Comparison of ENCODE assay signal across 8 cellular contexts in genomic region chr13:76884571-76885202, GRCh38. TPM values are rescaled to one million over a fixed set of nuclear protein-coding genes. Genes with fewer than 3 reads are reported as not detected.
DNase-seq lines count a peak whose midpoint lies in the region; ATAC-seq and TF ChIP-seq lines count a peak whose summit lies in the region.

No MANE protein-coding gene starts in this region.

- TF ChIP-seq POLR2A in ovary (IDR thresholded peaks at IDR 0.05): no peak

- no peak overlapping the region for H3K27ac ChIP-seq in PC-3 (ENCODE audit: low read length)
- peak overlapping the region; percentile 63 for H3K27ac ChIP-seq in epithelial cell of prostate
- peak overlapping the region; percentile 73 to 86 for H3K27ac ChIP-seq in ovary

- no peaks in the 10 kb centered on the region for H4K20me1 ChIP-seq in PC-3 (ENCODE audit: low read length)

- H3K4me2 ChIP-seq in PC-3 (ENCODE audit: low read length): peak overlapping the region; percentile 95

- H3K36me3 ChIP-seq in PC-3 (ENCODE audit: low read depth, low read length) (no peaks in the 10 kb centered on the region), ovary (no peaks in the 10 kb centered on the region)

- TSS peak; percentile 47 for BruUV-seq in PC-3 (replicated peaks; lab: Mats Ljungman, UMichigan)

- H3K9me3 ChIP-seq in PC-3 (ENCODE audit: low read length) (no peaks in the 10 kb centered on the region), ovary (no peaks in the 10 kb centered on the region)

- ATAC-seq in PC-3 (no peak), HG02610 (IDR thresholded peaks at IDR 0.05; ENCODE audit: unreplicated experiment) (no peak), HG02571 (IDR thresholded peaks at IDR 0.05; ENCODE audit: unreplicated experiment) (no peak)

- H3K9ac ChIP-seq in PC-3 (ENCODE audit: low read length): peak overlapping the region; percentile 66; the same call in 1 of the 2 replicates

- TF ChIP-seq EP300 in ovary (IDR thresholded peaks at IDR 0.05): no peak

- WGBS in ovary, 3 donors: 1 to 3% (median 1%) methylated on average over 12 of the region's 12 CpGs

- H3K9me2 ChIP-seq in PC-3 (replicated peaks; ENCODE audit: low read length): no peaks in the 10 kb centered on the region

- TF ChIP-seq CTCF in PC-3 (conservative IDR thresholded peaks at IDR 0.05; ENCODE audit: low read depth, low read length) (no peak), ovary (IDR thresholded peaks at IDR 0.05) (no peak)

- peak; percentile 19 for DNase-seq in EH (ENCODE audit: low read depth)
- DNase-seq in PC-3: peak; percentile 16
- DNase-seq in epithelial cell of prostate (ENCODE audit: low read depth, low spot score): no peak
- DNase-seq in ovary: peak in 3 of 5 donors; percentile 34 to 48 (median 38)
- no peak for DNase-seq in islet precursor cell
- no peak for DNase-seq in NCI-H510A treated with DMSO at 0.1 percent for 48 hours (lab: John Stamatoyannopoulos, UW)

- H3K27me3 ChIP-seq in PC-3 (ENCODE audit: low read length): no peaks in the 10 kb centered on the region
- H3K27me3 ChIP-seq in ovary: no peaks in the 10 kb centered on the region

- peak overlapping the region; percentile 80 for H3K4me3 ChIP-seq in PC-3 (ENCODE audit: low read length)
- peak overlapping the region; percentile 82 for H3K4me3 ChIP-seq in ovary

- CTCF ChIA-PET in PC-3 (lab: Charles Lee): interaction anchor here (0.5 to 1.6 kb wide), 4 partner anchors 62 to 217 kb away, joined by 4 to 9 read pairs (median 6); no protein-coding TSS in a partner anchor

- peaks cover 15% of the 10 kb centered on the region for H3K79me2 ChIP-seq in PC-3 (ENCODE audit: low read length)

- H3K4me1 ChIP-seq in PC-3 (ENCODE audit: insufficient read depth, low read length) (peaks cover 21% of the 10 kb centered on the region; the same call in 1 of the 2 replicates), ovary (ENCODE audit: insufficient read depth) (peaks cover 1% of the 10 kb centered on the region)

- no peaks in the 10 kb centered on the region for H3F3A ChIP-seq in PC-3 (ENCODE audit: low read length, unreplicated experiment)

- peak overlapping the region; percentile 92 for H2AFZ ChIP-seq in PC-3 (ENCODE audit: low read length)

- POLR2A ChIA-PET in PC-3 (lab: Charles Lee; ENCODE audit: unreplicated experiment): interaction anchor here (0.6 kb wide), 1 partner anchor 216 kb away, joined by 6 read pairs; no protein-coding TSS in a partner anchor

- intact Hi-C loops in PC-3 (cut with micrococcal nuclease): loop anchor here (1.0 kb wide), 1 partner anchor 62 kb away; no protein-coding TSS in a partner anchor
- intact Hi-C loops in ovary (cut with DNase I): loop anchor here in 1 of 4 donors (10.0 kb wide), 1 partner anchor 410 kb away; no protein-coding TSS in a partner anchor

RNA-seq across cellular contexts. Expression of gene KCTD12, which starts 1.5 kb away (rescaled TPM):
- total RNA-seq in PC-3 (2014; rRNA removed) (7.0 and 7.8 TPM in 2 replicates), ovary (10 to 100 TPM; 44.1 to 91.8 (median 84.4) TPM)
- 10 to 100 TPM; 52.3 to 68.5 TPM for polyA plus RNA-seq in ovary

Comparison
In these comparisons a context has a peak if more than half of its experiments do, and no peak if none do; other contexts are left out.
1. DNase-seq: peak in EH (single experiment), PC-3 (single experiment) and ovary (3 of 5); none in epithelial cell of prostate (single experiment), islet precursor cell (single experiment) and NCI-H510A treated with DMSO at 0.1 percent for 48 hours (single experiment).